ENCODE assay signal across 31 cellular contexts in the genomic region with DNA sequence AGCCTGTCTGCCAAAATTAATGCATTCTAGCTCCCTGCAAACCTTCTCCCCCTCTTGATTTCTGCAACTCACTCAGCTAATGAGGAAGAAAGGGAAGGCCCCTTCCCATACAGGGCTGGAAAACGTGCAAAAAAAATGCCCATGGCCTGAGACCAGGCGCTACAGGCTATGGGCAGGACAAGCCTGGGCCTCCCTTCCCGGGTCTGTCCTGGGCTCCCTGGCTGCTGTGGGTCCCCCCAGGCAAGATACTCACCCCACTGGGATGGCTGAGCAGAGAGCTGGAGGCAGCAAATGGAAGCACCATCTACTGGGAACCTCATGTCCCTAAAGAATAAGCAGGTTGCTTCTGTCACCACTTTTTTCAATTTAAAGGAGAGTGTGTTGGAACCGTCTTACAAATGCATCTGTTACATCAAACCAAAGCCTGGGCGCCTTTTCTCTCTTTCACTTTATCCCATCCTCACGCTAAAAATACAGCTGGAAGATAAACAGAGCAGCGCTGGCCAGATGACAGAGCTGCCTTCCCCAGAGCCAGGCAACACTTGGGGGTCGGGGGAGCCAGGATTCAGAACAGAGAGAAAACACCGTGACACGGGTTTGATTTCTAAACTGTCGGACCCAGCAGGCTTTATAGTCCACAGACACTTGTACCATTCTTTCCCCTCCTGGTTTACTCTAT.
"Had no signal": no experiment of that assay in that cellular context is flagged by ENCODE, and none has a peak within 500 bp of the region (broad histone marks: within the 10 kb centered on the region; RNA-seq: fewer than 3 reads in every experiment).

No MANE protein-coding gene starts in this region.

- ATAC-seq: esophagus mucosa; left lung; stimulated activated effector memory CD8-positive, alpha-beta T cell treated with anti-CD3 and anti-CD28 coated beads, Interleukin-12 subunit alpha, Interleukin-12 subunit beta, amount 100 ng/mL, for 72 hours had no signal

- H3K4me3 ChIP-seq: ascending aorta, heart right ventricle, left lung, uterus had no signal

- H3K36me3 ChIP-seq: ascending aorta, heart right ventricle, left lung, sigmoid colon, uterus had no signal

- H3K27ac Mint-ChIP-seq: activated CD4-positive, alpha-beta memory T cell treated with anti-CD3 and anti-CD28 coated beads, Interleukin-2, amount 10 ng/mL, durations not matched to agents 7 days and 5 days; activated CD4-positive, alpha-beta T cell treated with anti-CD3 and anti-CD28 coated beads, Interleukin-2, amount 10 ng/mL, durations not matched to agents 7 days and 5 days; activated naive CD4-positive, alpha-beta T cell treated with anti-CD3 and anti-CD28 coated beads, Interleukin-2, amount 10 ng/mL, durations not matched to agents 7 days and 5 days; activated naive CD8-positive, alpha-beta T cell treated with anti-CD3 and anti-CD28 coated beads, Interleukin-2, amount 10 ng/mL, durations not matched to agents 7 days and 5 days; activated T-cell treated with anti-CD3 and anti-CD28 coated beads, Interleukin-2, amount 50 U/mL, for 24 hours; dendritic cell treated with granulocyte-macrophage colony-stimulating factor and Interleukin-4, amounts not matched to agents 40 ng/mL and 50 ng/mL, for 4 days; endodermal cell; naive B cell; stimulated activated effector memory CD8-positive, alpha-beta T cell treated with anti-CD3 and anti-CD28 coated beads, Interleukin-12 subunit alpha, Interleukin-12 subunit beta, amount 100 ng/mL, for 72 hours; stimulated activated naive CD8-positive, alpha-beta T cell treated with anti-CD3 and anti-CD28 coated beads, Interleukin-15, Interleukin-2, amounts not matched to agents 100 ng/mL and 50 ng/mL, for 24 hours; type B pancreatic cell had no signal

- H3K4me1 ChIP-seq: ascending aorta, left lung, uterus had no signal

- H3K9me3 ChIP-seq: ascending aorta, heart right ventricle, left lung, sigmoid colon, uterus had no signal

- H3K27me3 ChIP-seq: ascending aorta, left lung, sigmoid colon, uterus had no signal

- H3K36me3 Mint-ChIP-seq: activated naive CD4-positive, alpha-beta T cell treated with anti-CD3 and anti-CD28 coated beads, Interleukin-2, amount 10 ng/mL, durations not matched to agents 7 days and 5 days; activated naive CD8-positive, alpha-beta T cell treated with anti-CD3 and anti-CD28 coated beads, Interleukin-2, amount 10 ng/mL, durations not matched to agents 7 days and 5 days; brain; naive B cell; stimulated activated effector memory CD8-positive, alpha-beta T cell treated with anti-CD3 and anti-CD28 coated beads, Interleukin-12 subunit alpha, Interleukin-12 subunit beta, amount 100 ng/mL, for 72 hours; type B pancreatic cell had no signal

- DNase-seq: activated CD4-positive, alpha-beta memory T cell treated with anti-CD3 and anti-CD28 coated beads, Interleukin-2, amount 10 ng/mL, durations not matched to agents 7 days and 5 days; activated CD4-positive, alpha-beta T cell treated with anti-CD3 and anti-CD28 coated beads, Interleukin-2, amount 10 ng/mL, durations not matched to agents 7 days and 5 days; activated CD4-positive, CD25-positive, alpha-beta regulatory T cell treated with anti-CD3 and anti-CD28 coated beads, Interleukin-2, amount 50 U/mL, for 72 hours; activated CD8-positive, alpha-beta memory T cell treated with anti-CD3 and anti-CD28 coated beads, Interleukin-2, amount 50 U/mL, for 48 hours; activated gamma-delta T cell; activated naive CD4-positive, alpha-beta T cell treated with anti-CD3 and anti-CD28 coated beads, Interleukin-2, amount 10 ng/mL, durations not matched to agents 7 days and 5 days; activated naive CD8-positive, alpha-beta T cell treated with anti-CD3 and anti-CD28 coated beads, Interleukin-2, amount 10 ng/mL, durations not matched to agents 7 days and 5 days; activated T-cell treated with anti-CD3 and anti-CD28 coated beads, Interleukin-2, amount 50 U/mL, for 24 hours; central memory CD4-positive, alpha-beta T cell; endodermal cell; foreskin fibroblast; heart right ventricle; kidney glomerular epithelial cell; mammary epithelial cell; naive B cell; occipital lobe; sigmoid colon; small intestine; stimulated activated CD4-positive, alpha-beta T cell treated with anti-CD3 and anti-CD28 coated beads, Interleukin-4, amount 100 ng/mL, for 24 hours; substantia nigra; T-helper 2 cell; uterus had no signal

- H3K4me1 Mint-ChIP-seq: activated CD4-positive, alpha-beta memory T cell treated with anti-CD3 and anti-CD28 coated beads, Interleukin-2, amount 10 ng/mL, durations not matched to agents 7 days and 5 days; activated CD4-positive, alpha-beta T cell treated with anti-CD3 and anti-CD28 coated beads, Interleukin-2, amount 10 ng/mL, durations not matched to agents 7 days and 5 days; activated naive CD4-positive, alpha-beta T cell treated with anti-CD3 and anti-CD28 coated beads, Interleukin-2, amount 10 ng/mL, durations not matched to agents 7 days and 5 days; activated naive CD8-positive, alpha-beta T cell treated with anti-CD3 and anti-CD28 coated beads, Interleukin-2, amount 10 ng/mL, durations not matched to agents 7 days and 5 days; endodermal cell; naive B cell; neural crest cell; stimulated activated effector memory CD8-positive, alpha-beta T cell treated with anti-CD3 and anti-CD28 coated beads, Interleukin-12 subunit alpha, Interleukin-12 subunit beta, amount 100 ng/mL, for 72 hours had no signal

- H3K27me3 Mint-ChIP-seq: activated CD4-positive, alpha-beta memory T cell treated with anti-CD3 and anti-CD28 coated beads, Interleukin-2, amount 10 ng/mL, durations not matched to agents 7 days and 5 days; activated CD4-positive, alpha-beta T cell treated with anti-CD3 and anti-CD28 coated beads, Interleukin-2, amount 10 ng/mL, durations not matched to agents 7 days and 5 days; activated naive CD8-positive, alpha-beta T cell treated with anti-CD3 and anti-CD28 coated beads, Interleukin-2, amount 10 ng/mL, durations not matched to agents 7 days and 5 days; dendritic cell treated with granulocyte-macrophage colony-stimulating factor and Interleukin-4, amounts not matched to agents 40 ng/mL and 50 ng/mL, for 4 days had no signal

- H3K27ac ChIP-seq: ascending aorta, left lung, uterus had no signal

- H3K9me3 Mint-ChIP-seq: activated CD4-positive, alpha-beta memory T cell treated with anti-CD3 and anti-CD28 coated beads, Interleukin-2, amount 10 ng/mL, durations not matched to agents 7 days and 5 days; activated CD4-positive, alpha-beta T cell treated with anti-CD3 and anti-CD28 coated beads, Interleukin-2, amount 10 ng/mL, durations not matched to agents 7 days and 5 days; activated naive CD4-positive, alpha-beta T cell treated with anti-CD3 and anti-CD28 coated beads, Interleukin-2, amount 10 ng/mL, durations not matched to agents 7 days and 5 days; activated naive CD8-positive, alpha-beta T cell treated with anti-CD3 and anti-CD28 coated beads, Interleukin-2, amount 10 ng/mL, durations not matched to agents 7 days and 5 days; activated T-cell treated with anti-CD3 and anti-CD28 coated beads, Interleukin-2, amount 50 U/mL, for 24 hours; dendritic cell treated with granulocyte-macrophage colony-stimulating factor and Interleukin-4, amounts not matched to agents 40 ng/mL and 50 ng/mL, for 4 days; endodermal cell; naive B cell; neural crest cell; stimulated activated effector memory CD8-positive, alpha-beta T cell treated with anti-CD3 and anti-CD28 coated beads, Interleukin-12 subunit alpha, Interleukin-12 subunit beta, amount 100 ng/mL, for 72 hours; stimulated activated naive CD8-positive, alpha-beta T cell treated with anti-CD3 and anti-CD28 coated beads, Interleukin-15, Interleukin-2, amounts not matched to agents 100 ng/mL and 50 ng/mL, for 24 hours; type B pancreatic cell had no signal

- H3K4me3 Mint-ChIP-seq: activated CD4-positive, alpha-beta memory T cell treated with anti-CD3 and anti-CD28 coated beads, Interleukin-2, amount 10 ng/mL, durations not matched to agents 7 days and 5 days; activated CD4-positive, alpha-beta T cell treated with anti-CD3 and anti-CD28 coated beads, Interleukin-2, amount 10 ng/mL, durations not matched to agents 7 days and 5 days; activated naive CD4-positive, alpha-beta T cell treated with anti-CD3 and anti-CD28 coated beads, Interleukin-2, amount 10 ng/mL, durations not matched to agents 7 days and 5 days; activated naive CD8-positive, alpha-beta T cell treated with anti-CD3 and anti-CD28 coated beads, Interleukin-2, amount 10 ng/mL, durations not matched to agents 7 days and 5 days; activated T-cell treated with anti-CD3 and anti-CD28 coated beads, Interleukin-2, amount 50 U/mL, for 24 hours; brain; dendritic cell treated with granulocyte-macrophage colony-stimulating factor and Interleukin-4, amounts not matched to agents 40 ng/mL and 50 ng/mL, for 4 days; endodermal cell; naive B cell; neural crest cell; stimulated activated effector memory CD8-positive, alpha-beta T cell treated with anti-CD3 and anti-CD28 coated beads, Interleukin-12 subunit alpha, Interleukin-12 subunit beta, amount 100 ng/mL, for 72 hours; stimulated activated naive CD8-positive, alpha-beta T cell treated with anti-CD3 and anti-CD28 coated beads, Interleukin-15, Interleukin-2, amounts not matched to agents 100 ng/mL and 50 ng/mL, for 24 hours; type B pancreatic cell had no signal
